In genomic region chr1:223708001-223708359, GRCh38 we compare ENCODE assay signal across 11 cellular contexts. TPM values are rescaled to one million over a fixed set of nuclear protein-coding genes. Genes with fewer than 3 reads are reported as not detected.
DNase-seq lines count a peak whose midpoint lies in the region; ATAC-seq and TF ChIP-seq lines count a peak whose summit lies in the region.
"Had no signal": no experiment of that assay in that cellular context is flagged by ENCODE, and none has a peak within 500 bp of the region (broad histone marks: within the 10 kb centered on the region; RNA-seq: fewer than 3 reads in every experiment).

No MANE protein-coding gene starts in this region.

- ATAC-seq in heart left ventricle (no peak), aorta (ENCODE audit: low FRiP score) (no peak)
- no peak for ATAC-seq in naive thymus-derived CD4-positive, alpha-beta T cell
- ATAC-seq in CD8-positive, alpha-beta T cell = no peak

- H3K4me1 ChIP-seq in heart left ventricle (peaks cover 3 to 68% (median 63%) of the 10 kb centered on the region in 12 donors), aorta (ENCODE audit: control insufficient read depth in 1 of 2, insufficient read depth in 2 of 2, low read length in 2 of 2) (peaks cover 0 to 6% of the 10 kb centered on the region in 2 donors)
- H3K4me1 ChIP-seq in naive thymus-derived CD4-positive, alpha-beta T cell (ENCODE audit: control insufficient read depth in 2 of 2, insufficient read depth in 2 of 2, low read length in 2 of 2) = peaks cover 12% of the 10 kb centered on the region in 2 donors
- H3K4me1 ChIP-seq in CD8-positive, alpha-beta T cell (ENCODE audit: insufficient read depth, low read length) = peaks cover 14% of the 10 kb centered on the region

- H3K4me3 ChIP-seq in heart left ventricle = no peak overlapping the region
- no peak overlapping the region for H3K4me3 ChIP-seq in aorta (ENCODE audit: low read length in 2 of 2)
- H3K4me3 ChIP-seq in naive thymus-derived CD4-positive, alpha-beta T cell (ENCODE audit: low read length) = no peak overlapping the region
- H3K4me3 ChIP-seq in CD8-positive, alpha-beta T cell (ENCODE audit: low read depth, low read length) = no peak overlapping the region

- H3K4me1 Mint-ChIP-seq in brain = peaks cover 68% of the 10 kb centered on the region
- H3K4me1 Mint-ChIP-seq in mesothelial cell of epicardium = peaks cover 41% of the 10 kb centered on the region
- peaks cover 13 to 34% (median 22%) of the 10 kb centered on the region in 7 donors for H3K4me1 Mint-ChIP-seq in naive thymus-derived CD4-positive, alpha-beta T cell
- peaks cover 15% of the 10 kb centered on the region for H3K4me1 Mint-ChIP-seq in CD8-positive, alpha-beta T cell (ENCODE audit: low read depth)

- H3K4me3 Mint-ChIP-seq in brain = peak overlapping the region in 1 of 5 experiments; percentile 53
- no peak overlapping the region for H3K4me3 Mint-ChIP-seq in mesothelial cell of epicardium
- H3K4me3 Mint-ChIP-seq in naive thymus-derived CD4-positive, alpha-beta T cell = no peak overlapping the region
- H3K4me3 Mint-ChIP-seq in CD8-positive, alpha-beta T cell = no peak overlapping the region
- H3K4me3 Mint-ChIP-seq: activated naive CD4-positive, alpha-beta T cell treated with anti-CD3 and anti-CD28 coated beads, Interleukin-2, amount 50 U/mL, for 24 hours; B cell; immature natural killer cell had no signal

- H3K27me3 Mint-ChIP-seq in brain (peaks cover 5% of the 10 kb centered on the region), mesothelial cell of epicardium (ENCODE audit: low read depth) (no peaks in the 10 kb centered on the region)
- H3K27me3 Mint-ChIP-seq in naive thymus-derived CD4-positive, alpha-beta T cell = peaks cover 0 to 11% (median 0%) of the 10 kb centered on the region in 5 donors
- H3K27me3 Mint-ChIP-seq in CD8-positive, alpha-beta T cell (ENCODE audit: low read depth) = no peaks in the 10 kb centered on the region
- H3K27me3 Mint-ChIP-seq: activated naive CD4-positive, alpha-beta T cell treated with anti-CD3 and anti-CD28 coated beads, Interleukin-2, amount 50 U/mL, for 24 hours had no signal

- TF ChIP-seq CTCF in heart left ventricle (IDR thresholded peaks at IDR 0.05) (peak in 2 of 12 donors; percentile 17 to 30), brain (conservative IDR thresholded peaks at IDR 0.05) (no peak), mesothelial cell of epicardium (IDR thresholded peaks at IDR 0.05; ENCODE audit: unreplicated experiment) (peak; percentile 51)
- no peak for TF ChIP-seq CTCF in CD8-positive, alpha-beta T cell (IDR thresholded peaks at IDR 0.05)

- H3K36me3 ChIP-seq in heart left ventricle (no peaks in the 10 kb centered on the region), aorta (ENCODE audit: control insufficient read depth in 1 of 2, insufficient read depth in 2 of 2, low read length in 1 of 2) (no peaks in the 10 kb centered on the region)
- H3K36me3 ChIP-seq in naive thymus-derived CD4-positive, alpha-beta T cell (ENCODE audit: control insufficient read depth in 2 of 3, insufficient read depth in 3 of 3, low read length in 3 of 3) = no peaks in the 10 kb centered on the region
- no peaks in the 10 kb centered on the region for H3K36me3 ChIP-seq in CD8-positive, alpha-beta T cell (ENCODE audit: insufficient read depth, low read length)

- H3K36me3 Mint-ChIP-seq in brain (no peaks in the 10 kb centered on the region), mesothelial cell of epicardium (no peaks in the 10 kb centered on the region)
- peaks cover 0 to 2% (median 0%) of the 10 kb centered on the region in 5 donors for H3K36me3 Mint-ChIP-seq in naive thymus-derived CD4-positive, alpha-beta T cell
- no peaks in the 10 kb centered on the region for H3K36me3 Mint-ChIP-seq in CD8-positive, alpha-beta T cell
- H3K36me3 Mint-ChIP-seq: activated naive CD4-positive, alpha-beta T cell treated with anti-CD3 and anti-CD28 coated beads, Interleukin-2, amount 50 U/mL, for 24 hours; immature natural killer cell had no signal

- CTCF ChIA-PET in naive thymus-derived CD4-positive, alpha-beta T cell (lab: Charles Lee) = interaction anchor here (1.1 to 1.5 kb wide), 2 partner anchors 9 to 11 kb away, joined by 3 to 4 read pairs; no protein-coding TSS in a partner anchor
- CTCF ChIA-PET in CD8-positive, alpha-beta T cell (lab: Charles Lee) = interaction anchor here (0.7 to 3.1 kb wide), 5 partner anchors 8 to 104 kb away, joined by 3 to 29 read pairs (median 5); no protein-coding TSS in a partner anchor

- no peak for TF ChIP-seq POLR2A in heart left ventricle (IDR thresholded peaks at IDR 0.05)

- POLR2A ChIA-PET in naive thymus-derived CD4-positive, alpha-beta T cell (lab: Charles Lee) = interaction anchor here (1.3 kb wide), 1 partner anchor 41 kb away, joined by 5 read pairs; no protein-coding TSS in a partner anchor
- POLR2A ChIA-PET in CD8-positive, alpha-beta T cell (lab: Charles Lee) = interaction anchor here (0.5 kb wide), 1 partner anchor 41 kb away, joined by 3 read pairs; no protein-coding TSS in a partner anchor

- 58 to 67% (median 64%) methylated on average over 5 of the region's 5 CpGs for WGBS in heart left ventricle, 4 donors
- 70 to 77% methylated on average over 5 of the region's 5 CpGs for WGBS in aorta, 2 donors

- peak overlapping the region; percentile 36 to 88 (median 70) for H3K27ac ChIP-seq in heart left ventricle
- peak overlapping the region; percentile 18 to 82 for H3K27ac ChIP-seq in aorta (ENCODE audit: low read depth in 1 of 2, low read length in 2 of 2)
- no peak overlapping the region for H3K27ac ChIP-seq in naive thymus-derived CD4-positive, alpha-beta T cell (ENCODE audit: low read depth, low read length)
- H3K27ac ChIP-seq in CD8-positive, alpha-beta T cell (ENCODE audit: low read depth, low read length) = no peak overlapping the region

- H3K9me3 ChIP-seq in heart left ventricle (no peaks in the 10 kb centered on the region), aorta (ENCODE audit: control insufficient read depth, low read length) (no peaks in the 10 kb centered on the region)
- H3K9me3 ChIP-seq in naive thymus-derived CD4-positive, alpha-beta T cell (ENCODE audit: control insufficient read depth in 2 of 3, low read length in 3 of 3) = no peaks in the 10 kb centered on the region
- H3K9me3 ChIP-seq in CD8-positive, alpha-beta T cell (ENCODE audit: low read length) = no peaks in the 10 kb centered on the region

- intact Hi-C loops in heart left ventricle (cut with DNase I) (loop anchor here in 1 of 10 donors (10.0 kb wide), 1 partner anchor 137 kb away; the partner anchor contains the start of gene TP53BP2), cardiac septum (cut with DNase I) (loop anchor here (2.0 to 10.0 kb wide), 2 partner anchors 137 to 407 kb away; partner anchors contain the start of genes FBXO28 and TP53BP2), aorta (cut with DNase I) (loop anchor here in 1 of 2 donors (5.0 kb wide), 1 partner anchor 119 kb away; no protein-coding TSS in a partner anchor)
- intact Hi-C loops in naive thymus-derived CD4-positive, alpha-beta T cell (cut with micrococcal nuclease) = no loop called here
- intact Hi-C loops in CD8-positive, alpha-beta T cell (cut with DNase I, micrococcal nuclease) = no loop called here

- H3K9me3 Mint-ChIP-seq in brain (no peaks in the 10 kb centered on the region), mesothelial cell of epicardium (no peaks in the 10 kb centered on the region)
- H3K9me3 Mint-ChIP-seq in naive thymus-derived CD4-positive, alpha-beta T cell = no peaks in the 10 kb centered on the region
- H3K9me3 Mint-ChIP-seq in CD8-positive, alpha-beta T cell = no peaks in the 10 kb centered on the region
- H3K9me3 Mint-ChIP-seq: activated naive CD4-positive, alpha-beta T cell treated with anti-CD3 and anti-CD28 coated beads, Interleukin-2, amount 50 U/mL, for 24 hours; immature natural killer cell had no signal

- no peak for DNase-seq in heart left ventricle
- DNase-seq in cardiac septum (ENCODE audit: low spot score) = no peak
- no peak for DNase-seq in mesothelial cell of epicardium (ENCODE audit: low spot score in 2 of 2, unreplicated experiment in 2 of 2)
- DNase-seq in aorta = no peak
- no peak for DNase-seq in naive thymus-derived CD4-positive, alpha-beta T cell
- DNase-seq in CD8-positive, alpha-beta T cell = no peak
- DNase-seq in NOMO-1 treated with DMSO at 0.1 percent for 48 hours (lab: John Stamatoyannopoulos, UW; ENCODE audit: unreplicated experiment) = no peak
- DNase-seq: immature natural killer cell had no signal

- H3K27me3 ChIP-seq in heart left ventricle = no peaks in the 10 kb centered on the region
- H3K27me3 ChIP-seq in aorta (ENCODE audit: control insufficient read depth in 1 of 2, insufficient read depth in 2 of 2, low read length in 1 of 2) = no peaks in the 10 kb centered on the region
- H3K27me3 ChIP-seq in naive thymus-derived CD4-positive, alpha-beta T cell (ENCODE audit: control insufficient read depth in 2 of 2, insufficient read depth in 2 of 2, low read length in 2 of 2) = no peaks in the 10 kb centered on the region
- no peaks in the 10 kb centered on the region for H3K27me3 ChIP-seq in CD8-positive, alpha-beta T cell (ENCODE audit: insufficient read depth, low read length)

- H3K27ac Mint-ChIP-seq in brain (peak overlapping the region in 4 of 5 experiments; percentile 53 to 96 (median 82)), mesothelial cell of epicardium (no peak overlapping the region)
- H3K27ac Mint-ChIP-seq in naive thymus-derived CD4-positive, alpha-beta T cell = peak overlapping the region in 1 of 9 donors; percentile 12
- H3K27ac Mint-ChIP-seq in CD8-positive, alpha-beta T cell = no peak overlapping the region
- H3K27ac Mint-ChIP-seq: activated naive CD4-positive, alpha-beta T cell treated with anti-CD3 and anti-CD28 coated beads, Interleukin-2, amount 50 U/mL, for 24 hours; B cell; immature natural killer cell had no signal

RNA-seq across cellular contexts. Expression of gene CAPN2, which starts 4.4 kb away (rescaled TPM):
- total RNA-seq in heart left ventricle (100 to 1,000 TPM in 2 of 9 donors, 10 to 100 TPM in 7; 60.2 to 115 (median 82.7) TPM), cardiac septum (80.0 TPM), mesothelial cell of epicardium (136 to 151 TPM (median 146 TPM) in 3 replicates), aorta (100 to 1,000 TPM; 208 to 213 TPM)
- polyA plus RNA-seq in heart left ventricle (10 to 100 TPM; 54.4 to 75.7 TPM), brain (ENCODE audit: insufficient read depth, low read depth, low replicate concordance) (69.0 TPM), aorta (100 to 1,000 TPM in 1 of 2 donors, 10 to 100 TPM in 1; 99.8 to 190 TPM)
- 100 to 1,000 TPM in 3 of 5 experiments, 10 to 100 TPM in 2; 86.1 to 195 (median 117) TPM for total RNA-seq in naive thymus-derived CD4-positive, alpha-beta T cell
- 10 to 100 TPM; 57.6 to 96.2 TPM for polyA plus RNA-seq in naive thymus-derived CD4-positive, alpha-beta T cell
- 10 to 100 TPM; 83.0 to 84.7 TPM for total RNA-seq in CD8-positive, alpha-beta T cell

RNA-seq across cellular contexts. Expression of gene CAPN8, which starts 42.5 kb away (rescaled TPM):
- total RNA-seq in heart left ventricle (not detected), cardiac septum (not detected), mesothelial cell of epicardium (0.40 to 0.63 TPM in 2 of 3 replicates, not detected in the other), aorta (under 1 TPM in 1 of 2 donors, not detected in 1; 0.45 TPM)
- polyA plus RNA-seq in heart left ventricle (not detected), brain (ENCODE audit: insufficient read depth, low read depth, low replicate concordance) (0.61 TPM), aorta (1 to 10 TPM in 1 of 2 donors, under 1 TPM in 1; 0.33 to 2.9 TPM)
- total RNA-seq in naive thymus-derived CD4-positive, alpha-beta T cell = 1 to 10 TPM in 1 of 5 experiments, under 1 TPM in 1, not detected in 3; 0.21 to 1.2 TPM
- not detected for polyA plus RNA-seq in naive thymus-derived CD4-positive, alpha-beta T cell
- under 1 TPM; 0.42 to 0.43 TPM for total RNA-seq in CD8-positive, alpha-beta T cell

Comparison
In these comparisons a context has a peak if more than half of its experiments do, and no peak if none do; other contexts are left out.
1. H3K27ac ChIP-seq: peak in heart left ventricle (12 of 12) and aorta (2 of 2); none in naive thymus-derived CD4-positive, alpha-beta T cell (single experiment) and CD8-positive, alpha-beta T cell (single experiment).
2. H3K27ac Mint-ChIP-seq: peak in brain (4 of 5); none in mesothelial cell of epicardium (single experiment) and CD8-positive, alpha-beta T cell (single experiment).